10 cellular contexts compared by ENCODE assay signal in genomic region chr15:69668963-69669362, GRCh38.
A peak's percentile ranks its signal among the peaks of the same experiment; 100 is the strongest.
DNase-seq lines count a peak whose midpoint lies in the region; ATAC-seq and TF ChIP-seq lines count a peak whose summit lies in the region.
"Had no signal": no experiment of that assay in that cellular context is flagged by ENCODE, and none has a peak within 500 bp of the region (broad histone marks: within the 10 kb centered on the region; RNA-seq: fewer than 3 reads in every experiment).

No MANE protein-coding gene starts in this region.

- H3K27ac Mint-ChIP-seq in T-helper 17 cell = peak overlapping the region; percentile 4

- peak; percentile 29 to 49 for DNase-seq in NOMO-1 (lab: John Stamatoyannopoulos, UW; ENCODE audit: unreplicated experiment in 2 of 2)
- DNase-seq in NOMO-1 treated with dmso at 0.1 percent for 144 hours (lab: John Stamatoyannopoulos, UW; ENCODE audit: unreplicated experiment) = no peak
- no peak for DNase-seq in T-helper 17 cell
- DNase-seq in stimulated activated CD8-positive, alpha-beta memory T cell treated with anti-CD3 and anti-CD28 coated beads, Interleukin-12 subunit alpha, Interleukin-12 subunit beta, amount 100 ng/mL, for 1 hour (ENCODE audit: low read depth) = peak; percentile 4
- DNase-seq in effector CD8-positive, alpha-beta T cell (lab: John Stamatoyannopoulos, UW) = no peak
- no peak for DNase-seq in germinal center (ENCODE audit: low spot score)
- DNase-seq: mammary epithelial cell had no signal

- H3K9me3 ChIP-seq in T-helper 17 cell (ENCODE audit: control insufficient read depth, low read length, poor library complexity, severe bottlenecking) = no peaks in the 10 kb centered on the region
- H3K9me3 ChIP-seq: ascending aorta had no signal

- H3K36me3 Mint-ChIP-seq in T-helper 17 cell (ENCODE audit: low read depth) = no peaks in the 10 kb centered on the region

- H3K27me3 Mint-ChIP-seq in T-helper 17 cell = no peaks in the 10 kb centered on the region

- ATAC-seq in HG02885 (IDR thresholded peaks at IDR 0.05; ENCODE audit: poor library complexity, unreplicated experiment) (peak; percentile 65), T-helper 17 cell (peak; percentile 48), SK-N-SH treated with all-trans-retinoic acid at 6 μM for 48 hours (no peak)

- H3K4me1 Mint-ChIP-seq in T-helper 17 cell = peaks cover 26% of the 10 kb centered on the region

- no peak overlapping the region for H3K4me3 Mint-ChIP-seq in T-helper 17 cell

TF ChIP-seq in SK-N-SH treated with all-trans-retinoic acid at 6 μM for 48 hours, 23 proteins besides CTCF, POLR2A, EP300 and RAD21:
- TF ChIP-seq ZNF8 (CRISPR knock-in tag; IDR thresholded peaks at IDR 0.05) = no peak
- TF ChIP-seq CREB5 (CRISPR knock-in tag; IDR thresholded peaks at IDR 0.05; ENCODE audit: low read depth) = no peak
- no peak for TF ChIP-seq ZFP30 (CRISPR knock-in tag; IDR thresholded peaks at IDR 0.05)

Comparison
In these comparisons a context has a peak if more than half of its experiments do, and no peak if none do; other contexts are left out.
1. DNase-seq: peak in NOMO-1 (2 of 2) and stimulated activated CD8-positive, alpha-beta memory T cell treated with anti-CD3 and anti-CD28 coated beads, Interleukin-12 subunit alpha, Interleukin-12 subunit beta, amount 100 ng/mL, for 1 hour (single experiment); none in NOMO-1 treated with dmso at 0.1 percent for 144 hours (single experiment), T-helper 17 cell (0 of 3), effector CD8-positive, alpha-beta T cell (single experiment) and germinal center (single experiment).